Comparison of ENCODE assay signal across 12 cellular contexts in genomic region chr7:5541087-5541992, GRCh38. TPM values are rescaled to one million over a fixed set of nuclear protein-coding genes. Genes with fewer than 3 reads are reported as not detected.
DNase-seq lines count a peak whose midpoint lies in the region; ATAC-seq and TF ChIP-seq lines count a peak whose summit lies in the region.
"Had no signal": no experiment of that assay in that cellular context is flagged by ENCODE, and none has a peak within 500 bp of the region (broad histone marks: within the 10 kb centered on the region; RNA-seq: fewer than 3 reads in every experiment).

No MANE protein-coding gene starts in this region.

- no peaks in the 10 kb centered on the region for H3K79me2 ChIP-seq in Karpas-422 (ENCODE audit: low read length)

- POLR2A ChIA-PET in HEK293 (lab: Yijun Ruan, JAX): interaction anchor here (0.6 kb wide), 1 partner anchor 67 kb away, joined by 5 read pairs; no protein-coding TSS in a partner anchor

- H3K4me3 ChIP-seq in HEK293 (ENCODE audit: low read depth, low read length): no peak overlapping the region
- H3K4me3 ChIP-seq in Karpas-422 (ENCODE audit: low read length): no peak overlapping the region

- peak overlapping the region; percentile 65 for H3K27ac Mint-ChIP-seq in stimulated activated naive B cell treated with anti-CD40 and anti-IgM and Interleukin-4, amounts not matched to agents 10 μg/mL and 1 μg/mL and 100 μg/mL, for 72 hours
- H3K27ac Mint-ChIP-seq: activated CD4-positive, alpha-beta memory T cell treated with anti-CD3 and anti-CD28 coated beads for 36 hours had no signal

- TF ChIP-seq CTCF in HEK293 (tag by site-specific recombination; IDR thresholded peaks at IDR 0.05): no peak

- H2AFZ ChIP-seq in Karpas-422 (ENCODE audit: low read length): peak overlapping the region; percentile 63; the same call in 1 of the 2 replicates

- H3K27me3 Mint-ChIP-seq in stimulated activated naive B cell treated with anti-CD40 and anti-IgM and Interleukin-4, amounts not matched to agents 10 μg/mL and 1 μg/mL and 100 μg/mL, for 72 hours: no peaks in the 10 kb centered on the region
- H3K27me3 Mint-ChIP-seq: activated CD4-positive, alpha-beta memory T cell treated with anti-CD3 and anti-CD28 coated beads for 36 hours had no signal

- H3K4me1 Mint-ChIP-seq in stimulated activated naive B cell treated with anti-CD40 and anti-IgM and Interleukin-4, amounts not matched to agents 10 μg/mL and 1 μg/mL and 100 μg/mL, for 72 hours: peaks cover 28 to 40% of the 10 kb centered on the region in 2 donors

- peak overlapping the region in 1 of 2 donors; percentile 14 for H3K4me3 Mint-ChIP-seq in stimulated activated naive B cell treated with anti-CD40 and anti-IgM and Interleukin-4, amounts not matched to agents 10 μg/mL and 1 μg/mL and 100 μg/mL, for 72 hours
- H3K4me3 Mint-ChIP-seq: activated CD4-positive, alpha-beta memory T cell treated with anti-CD3 and anti-CD28 coated beads for 36 hours had no signal

- H3K9me3 Mint-ChIP-seq in stimulated activated naive B cell treated with anti-CD40 and anti-IgM and Interleukin-4, amounts not matched to agents 10 μg/mL and 1 μg/mL and 100 μg/mL, for 72 hours: no peaks in the 10 kb centered on the region
- H3K9me3 Mint-ChIP-seq: activated CD4-positive, alpha-beta memory T cell treated with anti-CD3 and anti-CD28 coated beads for 36 hours had no signal

- H3K9ac ChIP-seq in Karpas-422 (ENCODE audit: low read length): peak overlapping the region; percentile 20; the same call in 1 of the 2 replicates

- H3K27ac ChIP-seq in HEK293 (ENCODE audit: extremely low read depth, low read depth, low read length) (no peak overlapping the region), Karpas-422 (ENCODE audit: low read length) (no peak overlapping the region)
- H3K27ac ChIP-seq: 22Rv1 had no signal

- peaks cover 3 to 5% of the 10 kb centered on the region in 2 donors for H3K36me3 Mint-ChIP-seq in stimulated activated naive B cell treated with anti-CD40 and anti-IgM and Interleukin-4, amounts not matched to agents 10 μg/mL and 1 μg/mL and 100 μg/mL, for 72 hours
- H3K36me3 Mint-ChIP-seq: activated CD4-positive, alpha-beta memory T cell treated with anti-CD3 and anti-CD28 coated beads for 36 hours had no signal

- no peaks in the 10 kb centered on the region for H3K9me2 ChIP-seq in Karpas-422 (replicated peaks; ENCODE audit: insufficient read depth, low read length)

- peak; percentile 33 to 60 for ATAC-seq in stimulated activated naive B cell treated with anti-CD40 and anti-IgM and Interleukin-4, amounts not matched to agents 10 μg/mL and 1 μg/mL and 100 μg/mL, for 72 hours (replicated peaks)

- no peaks in the 10 kb centered on the region for H3K9me3 ChIP-seq in HEK293 (ENCODE audit: control insufficient read depth, insufficient read depth, low read depth, low read length)
- H3K9me3 ChIP-seq in Karpas-422 (ENCODE audit: low read length): no peaks in the 10 kb centered on the region

- CTCF ChIA-PET in HEK293 (lab: Yijun Ruan, JAX): no interaction called here

- DNase-seq in DMS 273 (lab: John Stamatoyannopoulos, UW; ENCODE audit: unreplicated experiment) (peak; percentile 58), DMS 273 treated with DMSO at 0.1 percent for 48 hours (lab: John Stamatoyannopoulos, UW) (no peak), Karpas-422 (no peak), OCI-M2 (lab: John Stamatoyannopoulos, UW; ENCODE audit: unreplicated experiment) (no peak)
- DNase-seq in stimulated activated naive B cell treated with anti-CD40 and anti-IgM and Interleukin-4, amounts not matched to agents 10 μg/mL and 1 μg/mL and 100 μg/mL, for 72 hours: peak; percentile 52
- no peak for DNase-seq in stimulated activated CD4-positive, alpha-beta T cell treated with anti-CD3 and anti-CD28 coated beads, Interleukin-4, amount 100 ng/mL, for 4 hours
- DNase-seq in stimulated activated CD4-positive, alpha-beta T cell treated with anti-CD3 and anti-CD28 coated beads, Interleukin-4, amount 100 ng/mL, for 24 hours: no peak
- DNase-seq: activated CD4-positive, alpha-beta memory T cell treated with anti-CD3 and anti-CD28 coated beads for 36 hours; NCI-H1436 treated with DMSO at 0.1 percent for 48 hours; retina had no signal

- H4K20me1 ChIP-seq in Karpas-422 (ENCODE audit: insufficient read depth, low read depth, low read length): no peaks in the 10 kb centered on the region

- no peaks in the 10 kb centered on the region for H3K4me1 ChIP-seq in HEK293 (ENCODE audit: control insufficient read depth, insufficient read depth, low read length)
- H3K4me1 ChIP-seq in Karpas-422 (ENCODE audit: low read length): peaks cover 9% of the 10 kb centered on the region

- H3K4me2 ChIP-seq in Karpas-422 (ENCODE audit: low read depth, low read length, poor library complexity, severe bottlenecking): peak overlapping the region; percentile 31

- H3K36me3 ChIP-seq in HEK293 (ENCODE audit: control insufficient read depth in 2 of 2, insufficient read depth in 1 of 2, low read length in 2 of 2): no peaks in the 10 kb centered on the region
- no peaks in the 10 kb centered on the region for H3K36me3 ChIP-seq in Karpas-422 (ENCODE audit: insufficient read depth, low read length)

- H3K27me3 ChIP-seq in Karpas-422 (ENCODE audit: low read length): no peaks in the 10 kb centered on the region

TF ChIP-seq in HEK293, 187 proteins besides CTCF, POLR2A, EP300 and RAD21:
- TF ChIP-seq ZNF571 (tag by site-specific recombination; IDR thresholded peaks at IDR 0.05) (no peak), WT1 (tag by site-specific recombination; IDR thresholded peaks at IDR 0.05) (no peak), KLF1 (tag by site-specific recombination; IDR thresholded peaks at IDR 0.05) (peak; percentile 7; the same call in 1 of the 2 replicates)

RNA-seq across cellular contexts. Expression of gene ACTB, which starts 10.9 kb away (rescaled TPM):
- 1,989 and 2,237 TPM in 2 replicates for total RNA-seq in Karpas-422 (2014; rRNA removed; shearing (Covaris generic); ENCODE audit: low replicate concordance)

RNA-seq across cellular contexts. Expression of gene FBXL18, which starts 27.7 kb away (rescaled TPM):
- 3.9 and 8.6 TPM in 2 replicates for total RNA-seq in Karpas-422 (2014; rRNA removed; shearing (Covaris generic); ENCODE audit: low replicate concordance)

RNA-seq across cellular contexts. Expression of gene FSCN1, which starts 51.3 kb away (rescaled TPM):
- 5.4 and 10.6 TPM in 2 replicates for total RNA-seq in Karpas-422 (2014; rRNA removed; shearing (Covaris generic); ENCODE audit: low replicate concordance)

Comparison
In these comparisons a context has a peak if more than half of its experiments do, and no peak if none do; other contexts are left out.
1. DNase-seq: peak in DMS 273 (single experiment) and stimulated activated naive B cell treated with anti-CD40 and anti-IgM and Interleukin-4, amounts not matched to agents 10 μg/mL and 1 μg/mL and 100 μg/mL, for 72 hours (single experiment); none in DMS 273 treated with DMSO at 0.1 percent for 48 hours (single experiment), Karpas-422 (single experiment), stimulated activated CD4-positive, alpha-beta T cell treated with anti-CD3 and anti-CD28 coated beads, Interleukin-4, amount 100 ng/mL, for 4 hours (0 of 2), OCI-M2 (single experiment) and stimulated activated CD4-positive, alpha-beta T cell treated with anti-CD3 and anti-CD28 coated beads, Interleukin-4, amount 100 ng/mL, for 24 hours (single experiment).